Comparison of ENCODE assay signal across 1 cellular context in genomic region chr22:43828711-43829447, GRCh38.
TF ChIP-seq lines count a peak whose summit lies in the region.

No MANE protein-coding gene starts in this region.

TF ChIP-seq in GM23338, 12 proteins besides CTCF, POLR2A, EP300 and RAD21:
- TF ChIP-seq, protein P1, sequence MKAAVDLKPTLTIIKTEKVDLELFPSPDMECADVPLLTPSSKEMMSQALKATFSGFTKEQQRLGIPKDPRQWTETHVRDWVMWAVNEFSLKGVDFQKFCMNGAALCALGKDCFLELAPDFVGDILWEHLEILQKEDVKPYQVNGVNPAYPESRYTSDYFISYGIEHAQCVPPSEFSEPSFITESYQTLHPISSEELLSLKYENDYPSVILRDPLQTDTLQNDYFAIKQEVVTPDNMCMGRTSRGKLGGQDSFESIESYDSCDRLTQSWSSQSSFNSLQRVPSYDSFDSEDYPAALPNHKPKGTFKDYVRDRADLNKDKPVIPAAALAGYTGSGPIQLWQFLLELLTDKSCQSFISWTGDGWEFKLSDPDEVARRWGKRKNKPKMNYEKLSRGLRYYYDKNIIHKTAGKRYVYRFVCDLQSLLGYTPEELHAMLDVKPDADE (IDR thresholded peaks at IDR 0.05): no peak
- TF ChIP-seq REST (IDR thresholded peaks at IDR 0.05; ENCODE audit: unreplicated experiment) (no peak), JUNB (IDR thresholded peaks at IDR 0.05; ENCODE audit: unreplicated experiment) (no peak), CREB1 (CRISPR knock-in tag; IDR thresholded peaks at IDR 0.05; ENCODE audit: low read depth) (no peak), ZNF331 (CRISPR knock-in tag; IDR thresholded peaks at IDR 0.05; ENCODE audit: low read depth) (no peak), EZH2phosphoT487 (IDR thresholded peaks at IDR 0.05; ENCODE audit: unreplicated experiment) (no peak), POLR2AphosphoS5 (IDR thresholded peaks at IDR 0.05; ENCODE audit: low read depth) (no peak), NANOG (IDR thresholded peaks at IDR 0.05; ENCODE audit: borderline replicate concordance) (no peak), STAT1 (IDR thresholded peaks at IDR 0.05; ENCODE audit: unreplicated experiment) (no peak), EZH2 (IDR thresholded peaks at IDR 0.05; ENCODE audit: low read depth, unreplicated experiment) (no peak), ZNF462 (CRISPR knock-in tag; IDR thresholded peaks at IDR 0.05) (no peak)
TF ChIP-seq in GM23338: peak in this region for 0.
